Comparison of ENCODE assay signal across 8 cellular contexts in genomic region chr18:23191952-23192662, GRCh38. TPM values are rescaled to one million over a fixed set of nuclear protein-coding genes. Genes with fewer than 3 reads are reported as not detected.
DNase-seq lines count a peak whose midpoint lies in the region; ATAC-seq and TF ChIP-seq lines count a peak whose summit lies in the region.

No MANE protein-coding gene starts in this region.

- TF ChIP-seq CTCF in astrocyte of the spinal cord (IDR thresholded peaks at IDR 0.05; ENCODE audit: low read depth, low read length) (no peak), lower lobe of right lung (IDR thresholded peaks at IDR 0.05) (no peak)

- no peaks in the 10 kb centered on the region for H3K27me3 ChIP-seq in lower lobe of right lung (ENCODE audit: low read depth)

- H3K36me3 ChIP-seq in lower lobe of right lung: peaks cover 16% of the 10 kb centered on the region

- intact Hi-C loops in lower lobe of right lung (cut with DNase I): no loop called here

- ATAC-seq in lower lobe of right lung: peak in 1 of 2 donors; percentile 29
- ATAC-seq in HG02981 (IDR thresholded peaks at IDR 0.05; ENCODE audit: unreplicated experiment): no peak

- DNase-seq in AG08396 (ENCODE audit: low spot score) (peak; percentile 62), astrocyte of the spinal cord (ENCODE audit: low read depth, low spot score) (peak; percentile 85), lower lobe of right lung (no peak), germinal center (ENCODE audit: low spot score) (no peak)
- peak; percentile 51 for DNase-seq in Jurkat, Clone E6-1 (ENCODE audit: low read depth, low spot score)
- DNase-seq in activated CD4-positive, CD25-positive, alpha-beta regulatory T cell treated with anti-CD3 and anti-CD28 coated beads, Interleukin-2, amount 50 U/mL, for 72 hours: no peak
- no peak for DNase-seq in stimulated activated CD8-positive, alpha-beta memory T cell treated with anti-CD3 and anti-CD28 coated beads, Interleukin-4, amount 100 ng/mL, for 48 hours

- in situ Hi-C loops in astrocyte of the spinal cord (cut with HindIII; ENCODE audit: low sequenced_read_pairs): no loop called here

- H3K9me3 ChIP-seq in lower lobe of right lung: no peaks in the 10 kb centered on the region

- H3K4me1 ChIP-seq in lower lobe of right lung: peaks cover 30% of the 10 kb centered on the region

- peak overlapping the region; percentile 31 for H3K27ac ChIP-seq in lower lobe of right lung

- H3K4me3 ChIP-seq in Jurkat, Clone E6-1 (ENCODE audit: low read length): no peak overlapping the region
- no peak overlapping the region for H3K4me3 ChIP-seq in astrocyte of the spinal cord (ENCODE audit: low read depth, low read length)
- H3K4me3 ChIP-seq in lower lobe of right lung: no peak overlapping the region

RNA-seq across cellular contexts. Expression of gene CABLES1, which starts 56.8 kb away (rescaled TPM):
- polyA plus RNA-seq in Jurkat, Clone E6-1 (2012; ENCODE audit: insufficient read depth, insufficient read length): 5.7 TPM
- 44.2 TPM for total RNA-seq in lower lobe of right lung

Comparison
In these comparisons a context has a peak if more than half of its experiments do, and no peak if none do; other contexts are left out.
1. DNase-seq: peak in AG08396 (single experiment), Jurkat, Clone E6-1 (single experiment) and astrocyte of the spinal cord (single experiment); none in lower lobe of right lung (single experiment), activated CD4-positive, CD25-positive, alpha-beta regulatory T cell treated with anti-CD3 and anti-CD28 coated beads, Interleukin-2, amount 50 U/mL, for 72 hours (single experiment), germinal center (single experiment) and stimulated activated CD8-positive, alpha-beta memory T cell treated with anti-CD3 and anti-CD28 coated beads, Interleukin-4, amount 100 ng/mL, for 48 hours (single experiment).